Comparison of ENCODE assay signal across 31 cellular contexts in the genomic region with DNA sequence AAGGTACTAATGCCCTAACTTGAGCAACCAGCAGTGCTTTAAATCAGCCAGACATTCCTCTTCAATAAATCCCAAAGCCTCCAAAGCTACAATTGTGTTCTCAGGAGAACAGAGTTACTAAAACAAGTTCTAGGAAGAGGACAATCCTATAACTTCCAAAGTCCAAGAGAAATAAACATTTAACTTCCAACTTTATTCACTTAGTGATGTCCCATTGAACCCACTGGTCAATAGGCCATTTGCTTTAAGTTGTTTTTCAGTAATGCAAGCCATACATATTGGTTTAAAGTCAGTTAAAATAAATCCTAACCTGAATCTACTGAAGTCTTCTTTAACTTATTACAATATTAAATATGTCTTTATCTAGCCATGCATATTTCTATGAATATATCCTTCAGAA.
A peak's percentile ranks its signal among the peaks of the same experiment; 100 is the strongest.
DNase-seq lines count a peak whose midpoint lies in the region; ATAC-seq, FAIRE-seq and TF ChIP-seq lines count a peak whose summit lies in the region.
"Had no signal": no experiment of that assay in that cellular context is flagged by ENCODE, and none has a peak within 500 bp of the region (broad histone marks: within the 10 kb centered on the region; RNA-seq: fewer than 3 reads in every experiment).

No MANE protein-coding gene starts in this region.

- CTCF ChIA-PET in HepG2 (lab: Yijun Ruan, JAX; ENCODE audit: low intra/inter-chr PET ratio, low total read pairs) = no interaction called here

- H3K4me3 ChIP-seq in HepG2 (replicated peaks in 1 of 3; ENCODE audit: insufficient read depth in 1 of 3, low read depth in 2 of 3, low read length in 3 of 3) (no peak overlapping the region), liver (ENCODE audit: low read depth in 1 of 3, low read length in 3 of 3) (no peak overlapping the region)
- H3K4me3 ChIP-seq: A549; BLaER1; BLaER1 treated with 17β-estradiol and CSF1 and Interleukin-3, amounts not matched to agents 10 nM and 100 nM had no signal

- no peak overlapping the region for H3K4me2 ChIP-seq in HepG2 (ENCODE audit: low read depth, low read length)
- H3K4me2 ChIP-seq: A549; BLaER1; BLaER1 treated with 17β-estradiol and CSF1 and Interleukin-3, amounts not matched to agents 10 nM and 100 nM had no signal

- no peaks in the 10 kb centered on the region for H3K79me2 ChIP-seq in HepG2 (ENCODE audit: insufficient read depth, low read length)

- H3K9me3 ChIP-seq in HepG2 (ENCODE audit: low read length) = no peaks in the 10 kb centered on the region
- H3K9me3 ChIP-seq in liver (ENCODE audit: control insufficient read depth in 4 of 4, low read length in 3 of 4) = no peaks in the 10 kb centered on the region
- H3K9me3 ChIP-seq: A549; BE2C; BLaER1; BLaER1 treated with 17β-estradiol and CSF1 and Interleukin-3, amounts not matched to agents 10 nM and 100 nM had no signal

- no peak; a peak in 1 of 4 replicates for TF ChIP-seq EP300 in HepG2 (IDR thresholded peaks at IDR 0.05; ENCODE audit: low read depth in 2 of 2, low read length in 2 of 2)
- TF ChIP-seq EP300 in HepG2 (CRISPR knock-in tag; IDR thresholded peaks at IDR 0.05; ENCODE audit: borderline replicate concordance) = no peak

- no TSS peak for BruUV-seq in HepG2 (replicated peaks; lab: Mats Ljungman, UMichigan)

- intact Hi-C loops in HepG2 (cut with micrococcal nuclease; ENCODE audit: unreplicated experiment) = no loop called here

- H3K36me3 ChIP-seq in HepG2 (replicated peaks in 1 of 2; ENCODE audit: control insufficient read depth in 1 of 2, insufficient read depth in 2 of 2, low read length in 2 of 2) (no peaks in the 10 kb centered on the region), liver (ENCODE audit: control insufficient read depth in 4 of 4, insufficient read depth in 3 of 4, low read depth in 1 of 4, low read length in 3 of 4) (no peaks in the 10 kb centered on the region)
- H3K36me3 ChIP-seq: BE2C; BLaER1; BLaER1 treated with 17β-estradiol and CSF1 and Interleukin-3, amounts not matched to agents 10 nM and 100 nM had no signal

- POLR2A ChIA-PET in HepG2 (lab: Yijun Ruan, JAX) = no interaction called here

- TF ChIP-seq CTCF in HepG2 (CRISPR knock-in tag; IDR thresholded peaks at IDR 0.05) (no peak), liver (IDR thresholded peaks at IDR 0.05; ENCODE audit: low read depth, low read length, missing input control) (no peak)

- no peak for TF ChIP-seq POLR2A in HepG2 (IDR thresholded peaks at IDR 0.05; ENCODE audit: insufficient read depth in 1 of 2, low read depth in 2 of 2, low read length in 2 of 2)

- H2AFZ ChIP-seq in HepG2 (ENCODE audit: low read length) = no peak overlapping the region

- H3K4me1 ChIP-seq in HepG2 (ENCODE audit: insufficient read depth, low read length) = peaks cover 59% of the 10 kb centered on the region
- no peaks in the 10 kb centered on the region for H3K4me1 ChIP-seq in liver (ENCODE audit: control insufficient read depth in 4 of 4, insufficient read depth in 4 of 4, low read length in 3 of 4)
- H3K4me1 ChIP-seq: BE2C; BLaER1; BLaER1 treated with 17β-estradiol and CSF1 and Interleukin-3, amounts not matched to agents 10 nM and 100 nM had no signal

- peak overlapping the region; percentile 23 for H3K27ac ChIP-seq in HepG2 (ENCODE audit: extremely low read length, insufficient read depth, low read length)
- H3K27ac ChIP-seq in liver (ENCODE audit: low read depth in 1 of 2, low read length in 2 of 2) = no peak overlapping the region
- H3K27ac ChIP-seq: 22Rv1; A549; BLaER1; BLaER1 treated with 17β-estradiol and CSF1 and Interleukin-3, amounts not matched to agents 10 nM and 100 nM; C4-2B had no signal

- ATAC-seq in HepG2 (no peak), HG03457 (IDR thresholded peaks at IDR 0.05; ENCODE audit: unreplicated experiment) (no peak)
- ATAC-seq: A549; CD8-positive, alpha-beta T cell had no signal

- H4K20me1 ChIP-seq in HepG2 (ENCODE audit: insufficient read depth, low read length) = no peaks in the 10 kb centered on the region
- H4K20me1 ChIP-seq: BLaER1; BLaER1 treated with 17β-estradiol and CSF1 and Interleukin-3, amounts not matched to agents 10 nM and 100 nM had no signal

- no peaks in the 10 kb centered on the region for H3K27me3 ChIP-seq in HepG2 (ENCODE audit: control insufficient read depth in 1 of 2, insufficient read depth in 2 of 2, low read length in 2 of 2)
- no peaks in the 10 kb centered on the region for H3K27me3 ChIP-seq in liver (ENCODE audit: control insufficient read depth in 4 of 4, insufficient read depth in 4 of 4, low read length in 3 of 4)
- H3K27me3 ChIP-seq: BLaER1; BLaER1 treated with 17β-estradiol and CSF1 and Interleukin-3, amounts not matched to agents 10 nM and 100 nM had no signal

- no peak for FAIRE-seq in HepG2 (lab: Jason Lieb, UNC)
- FAIRE-seq: A204.1, A549, D721Med had no signal

- no peak overlapping the region for H3K9ac ChIP-seq in HepG2 (ENCODE audit: insufficient read depth, low read depth, low read length)
- H3K9ac ChIP-seq in liver (ENCODE audit: low read depth in 1 of 2, low read length in 2 of 2) = no peak overlapping the region
- H3K9ac ChIP-seq: BLaER1; BLaER1 treated with 17β-estradiol and CSF1 and Interleukin-3, amounts not matched to agents 10 nM and 100 nM had no signal

- DNase-seq in HepG2 (ENCODE audit: low spot score) = no peak
- no peak for DNase-seq in effector CD8-positive, alpha-beta T cell (lab: John Stamatoyannopoulos, UW)
- DNase-seq: 8988T; ACHN; AML-193; BE2C; C1 segment of cervical spinal cord; Caco-2; Calu3; CD4-positive, alpha-beta memory T cell; CD4-positive, alpha-beta T cell; CD4-positive, CD25-positive, alpha-beta regulatory T cell; CD8-positive, alpha-beta memory T cell; CD8-positive, alpha-beta T cell; COR-L47; DMS 273 treated with DMSO at 0.1 percent for 48 hours; DMS153; DMS53; DMS79; DMS79 treated with DMSO at 0.1 percent for 48 hours; DND-41; EL had no signal

- TF ChIP-seq RAD21 in HepG2 (CRISPR knock-in tag; IDR thresholded peaks at IDR 0.05) (no peak), liver (IDR thresholded peaks at IDR 0.05) (no peak)

- in situ Hi-C loops in HepG2 (cut with HindIII; ENCODE audit: extremely low pct_ligation_motif_present, low pct_unique_long_range_greater_than_20kb) = loop anchor here (10.0 kb wide), 1 partner anchor 111 kb away; no protein-coding TSS in a partner anchor

TF ChIP-seq in HepG2, 621 proteins besides CTCF, POLR2A, EP300 and RAD21 (continues in another document):
- TF ChIP-seq FOXA1 (IDR thresholded peaks at IDR 0.05) (no peak), FOXA1 (CRISPR knock-in tag; IDR thresholded peaks at IDR 0.05) (no peak), RFXANK (CRISPR knock-in tag; IDR thresholded peaks at IDR 0.05) (no peak), RXRB (CRISPR knock-in tag; IDR thresholded peaks at IDR 0.05; ENCODE audit: borderline replicate concordance) (0 out of 2 replicates have a peak, but pooled peaks have one; percentile 21), ZNF546 (CRISPR knock-in tag; conservative IDR thresholded peaks at IDR 0.05) (no peak), ARNT2 (CRISPR knock-in tag; IDR thresholded peaks at IDR 0.05; ENCODE audit: low read depth) (no peak), MYNN (CRISPR knock-in tag; IDR thresholded peaks at IDR 0.05; ENCODE audit: low read depth) (no peak), NFYB (CRISPR knock-in tag; IDR thresholded peaks at IDR 0.05) (no peak), EHMT2 (IDR thresholded peaks at IDR 0.05; ENCODE audit: borderline replicate concordance, low read depth, low read length) (no peak)

TF ChIP-seq in liver, 16 proteins besides CTCF, POLR2A, EP300 and RAD21:
- peak; percentile 63 to 68 for TF ChIP-seq HNF4A (conservative IDR thresholded peaks at IDR 0.05)
- TF ChIP-seq RXRA (IDR thresholded peaks at IDR 0.05) = no peak
